ENCODE assay signal across 8 cellular contexts in genomic region chr9:33081128-33081851, GRCh38. TPM values are rescaled to one million over a fixed set of nuclear protein-coding genes. Genes with fewer than 3 reads are reported as not detected.
DNase-seq lines count a peak whose midpoint lies in the region; ATAC-seq, FAIRE-seq and TF ChIP-seq lines count a peak whose summit lies in the region.

No MANE protein-coding gene starts in this region.

- no peak for FAIRE-seq in frontal cortex (lab: Jason Lieb, UNC)

- peak in 6 of 7 experiments; percentile 36 to 70 (median 54) for DNase-seq in CD8-positive, alpha-beta T cell
- DNase-seq in SHP77 (lab: John Stamatoyannopoulos, UW) (peak; percentile 69 to 71), frontal cortex (ENCODE audit: low spot score in 2 of 2) (peak; percentile 57 to 72), nucleus accumbens (lab: John Stamatoyannopoulos, UW) (peak in 33 of 56 donors; percentile 7 to 65 (median 32)), transverse colon (peak; percentile 54)
- DNase-seq in activated naive CD4-positive, alpha-beta T cell treated with anti-CD3 and anti-CD28 coated beads for 36 hours: peak; percentile 88

- H3K27ac Mint-ChIP-seq in CD8-positive, alpha-beta T cell: no peak overlapping the region
- no peak overlapping the region for H3K27ac Mint-ChIP-seq in activated naive CD4-positive, alpha-beta T cell treated with anti-CD3 and anti-CD28 coated beads for 36 hours

- H3K9me3 ChIP-seq in CD8-positive, alpha-beta T cell (ENCODE audit: low read length): no peaks in the 10 kb centered on the region
- H3K9me3 ChIP-seq in Loucy (ENCODE audit: insufficient read depth, low read depth, low read length) (no peaks in the 10 kb centered on the region), transverse colon (no peaks in the 10 kb centered on the region)

- intact Hi-C loops in CD8-positive, alpha-beta T cell (cut with DNase I, micrococcal nuclease): loop anchor here (1.0 to 2.0 kb wide), 6 partner anchors 60 to 183 kb away; partner anchors contain the start of genes B4GALT1 (in 1 of the 2) and BAG1 (in 1 of the 2)
- intact Hi-C loops in activated naive CD4-positive, alpha-beta T cell treated with anti-CD3 and anti-CD28 coated beads for 36 hours (cut with micrococcal nuclease): loop anchor here (1.0 to 2.0 kb wide), 10 partner anchors 11 to 702 kb away; partner anchors contain the start of genes APTX, AQP3, B4GALT1 and BAG1
- intact Hi-C loops in transverse colon (cut with DNase I; ENCODE audit: low total_unique reads): loop anchor here (2.0 kb wide), 1 partner anchor 144 kb away; no protein-coding TSS in a partner anchor

- H4K20me1 ChIP-seq in Loucy (ENCODE audit: insufficient read depth, low read length, poor library complexity, severe bottlenecking): peaks cover 1% of the 10 kb centered on the region

- CTCF ChIA-PET in CD8-positive, alpha-beta T cell (lab: Charles Lee): interaction anchor here (0.7 to 3.1 kb wide), 14 partner anchors 13 to 215 kb away, joined by 3 to 48 read pairs (median 3); partner anchors contain the start of gene B4GALT1
- CTCF ChIA-PET in activated naive CD4-positive, alpha-beta T cell treated with anti-CD3 and anti-CD28 coated beads for 36 hours (lab: Charles Lee): interaction anchor here (0.8 to 3.6 kb wide), 7 partner anchors 45 to 152 kb away, joined by 3 to 36 read pairs (median 11); no protein-coding TSS in a partner anchor

- peaks cover 9% of the 10 kb centered on the region for H3K4me1 Mint-ChIP-seq in CD8-positive, alpha-beta T cell (ENCODE audit: low read depth)
- H3K4me1 Mint-ChIP-seq in activated naive CD4-positive, alpha-beta T cell treated with anti-CD3 and anti-CD28 coated beads for 36 hours (ENCODE audit: low read depth): peaks cover 34% of the 10 kb centered on the region

- peaks cover 33% of the 10 kb centered on the region for H3K4me1 ChIP-seq in CD8-positive, alpha-beta T cell (ENCODE audit: insufficient read depth, low read length)
- H3K4me1 ChIP-seq in Loucy (ENCODE audit: insufficient read depth, low read length, poor library complexity, severe bottlenecking): peaks cover 10% of the 10 kb centered on the region
- peaks cover 0 to 24% (median 8%) of the 10 kb centered on the region in 4 donors for H3K4me1 ChIP-seq in transverse colon

- H3F3A ChIP-seq in Loucy (ENCODE audit: low read depth): no peaks in the 10 kb centered on the region

- no peaks in the 10 kb centered on the region for H3K27me3 ChIP-seq in CD8-positive, alpha-beta T cell (ENCODE audit: insufficient read depth, low read length)
- H3K27me3 ChIP-seq in Loucy (ENCODE audit: insufficient read depth, low read length, poor library complexity, severe bottlenecking): no peaks in the 10 kb centered on the region
- no peaks in the 10 kb centered on the region for H3K27me3 ChIP-seq in transverse colon

- H3K36me3 Mint-ChIP-seq in CD8-positive, alpha-beta T cell: peaks cover 4% of the 10 kb centered on the region
- peaks cover 2% of the 10 kb centered on the region for H3K36me3 Mint-ChIP-seq in activated naive CD4-positive, alpha-beta T cell treated with anti-CD3 and anti-CD28 coated beads for 36 hours (ENCODE audit: low read depth)

- TF ChIP-seq EP300 in transverse colon (IDR thresholded peaks at IDR 0.05; ENCODE audit: low read depth): no peak

- no peaks in the 10 kb centered on the region for H3K36me3 ChIP-seq in CD8-positive, alpha-beta T cell (ENCODE audit: insufficient read depth, low read length)
- H3K36me3 ChIP-seq in Loucy (ENCODE audit: insufficient read depth, low read length): no peaks in the 10 kb centered on the region
- no peaks in the 10 kb centered on the region for H3K36me3 ChIP-seq in transverse colon

- H3K27ac ChIP-seq in CD8-positive, alpha-beta T cell (ENCODE audit: low read depth, low read length): peak overlapping the region; percentile 25
- peak overlapping the region; percentile 4 to 38 (median 20) for H3K27ac ChIP-seq in transverse colon

- peak; percentile 45 for ATAC-seq in CD8-positive, alpha-beta T cell
- ATAC-seq in GM21390 (IDR thresholded peaks at IDR 0.05; ENCODE audit: unreplicated experiment): peak; percentile 46

- WGBS in transverse colon (ENCODE audit: low coverage in 1 of 2), 2 donors: 12 to 13% methylated on average over 9 of the region's 9 CpGs

- H3K27me3 Mint-ChIP-seq in CD8-positive, alpha-beta T cell (ENCODE audit: low read depth): no peaks in the 10 kb centered on the region
- no peaks in the 10 kb centered on the region for H3K27me3 Mint-ChIP-seq in activated naive CD4-positive, alpha-beta T cell treated with anti-CD3 and anti-CD28 coated beads for 36 hours (ENCODE audit: low read depth)

- H3K4me2 ChIP-seq in Loucy (ENCODE audit: low read depth, low read length, poor library complexity, severe bottlenecking): peak overlapping the region; percentile 95

- TF ChIP-seq POLR2A in transverse colon (IDR thresholded peaks at IDR 0.05): no peak

- H3K9ac ChIP-seq in Loucy (ENCODE audit: low read depth, low read length, poor library complexity, severe bottlenecking): peak overlapping the region; percentile 89

- H3K9me2 ChIP-seq in Loucy (replicated peaks; ENCODE audit: low read depth, low read length): no peaks in the 10 kb centered on the region

- H3K4me3 ChIP-seq in CD8-positive, alpha-beta T cell (ENCODE audit: low read depth, low read length): peak overlapping the region; percentile 16
- H3K4me3 ChIP-seq in Loucy (ENCODE audit: low read length, poor library complexity, severe bottlenecking): peak overlapping the region; percentile 76
- no peak overlapping the region for H3K4me3 ChIP-seq in transverse colon

- peak; percentile 78 for TF ChIP-seq CTCF in CD8-positive, alpha-beta T cell (IDR thresholded peaks at IDR 0.05)
- TF ChIP-seq CTCF in Loucy (conservative IDR thresholded peaks at IDR 0.05; ENCODE audit: low read length) (peak; percentile 91), transverse colon (IDR thresholded peaks at IDR 0.05) (peak; percentile 65 to 95 (median 69))

- H3K79me2 ChIP-seq in Loucy (ENCODE audit: insufficient read depth, low read length): peaks cover 8% of the 10 kb centered on the region

- no peaks in the 10 kb centered on the region for H3K9me3 Mint-ChIP-seq in CD8-positive, alpha-beta T cell
- H3K9me3 Mint-ChIP-seq in activated naive CD4-positive, alpha-beta T cell treated with anti-CD3 and anti-CD28 coated beads for 36 hours: no peaks in the 10 kb centered on the region

- H2AFZ ChIP-seq in Loucy (ENCODE audit: low read length): peak overlapping the region; percentile 83

- in situ Hi-C loops in transverse colon (cut with MboI; ENCODE audit: low pct_ligation_motif_present in 1 of 4, low pct_unique_long_range_greater_than_20kb in 1 of 4, low sequenced_read_pairs in 3 of 4): loop anchor here in 3 of 4 donors (5.0 kb wide), 3 partner anchors 91 to 146 kb away; no protein-coding TSS in a partner anchor

- H3K4me3 Mint-ChIP-seq in CD8-positive, alpha-beta T cell: no peak overlapping the region
- no peak overlapping the region for H3K4me3 Mint-ChIP-seq in activated naive CD4-positive, alpha-beta T cell treated with anti-CD3 and anti-CD28 coated beads for 36 hours

- POLR2A ChIA-PET in CD8-positive, alpha-beta T cell (lab: Charles Lee): interaction anchor here (1.5 kb wide), 1 partner anchor 80 kb away, joined by 5 read pairs; no protein-coding TSS in a partner anchor

RNA-seq across cellular contexts. Expression of gene SMU1, which starts 4.8 kb away (rescaled TPM):
- 10 to 100 TPM; 29.2 to 30.0 TPM for total RNA-seq in CD8-positive, alpha-beta T cell
- 10 to 100 TPM; 23.7 to 23.9 TPM for total RNA-seq in activated naive CD4-positive, alpha-beta T cell treated with anti-CD3 and anti-CD28 coated beads for 36 hours
- total RNA-seq in frontal cortex: 53.4 TPM
- total RNA-seq in transverse colon: 10 to 100 TPM in 2 of 4 donors, 1 to 10 TPM in 2; 7.2 to 14.6 (median 10.4) TPM

RNA-seq across cellular contexts. Expression of gene DNAJA1, which starts 56.2 kb away (rescaled TPM):
- 100 to 1,000 TPM; 170 to 172 TPM for total RNA-seq in CD8-positive, alpha-beta T cell
- total RNA-seq in activated naive CD4-positive, alpha-beta T cell treated with anti-CD3 and anti-CD28 coated beads for 36 hours: 100 to 1,000 TPM; 110 to 120 TPM
- total RNA-seq in frontal cortex (250 TPM), transverse colon (10 to 100 TPM in 3 of 4 donors, 1 to 10 TPM in 1; 7.9 to 68.3 (median 47.1) TPM)

Comparison
In these comparisons a context has a peak if more than half of its experiments do, and no peak if none do; other contexts are left out.
1. DNase-seq: peak in every context shown above with its lines; median percentile 88 in activated naive CD4-positive, alpha-beta T cell treated with anti-CD3 and anti-CD28 coated beads for 36 hours; 70 in SHP77; 64 in frontal cortex; 54 in transverse colon; 54 in CD8-positive, alpha-beta T cell; 32 in nucleus accumbens.
2. H3K4me3 ChIP-seq: peak in CD8-positive, alpha-beta T cell (single experiment) and Loucy (single experiment); none in transverse colon (0 of 4).
3. Peak in every context shown above with its lines, with median percentiles within 50 percentile points of each other: CTCF ChIP-seq.